ENCODE assay signal across 17 cellular contexts in the genomic region with DNA sequence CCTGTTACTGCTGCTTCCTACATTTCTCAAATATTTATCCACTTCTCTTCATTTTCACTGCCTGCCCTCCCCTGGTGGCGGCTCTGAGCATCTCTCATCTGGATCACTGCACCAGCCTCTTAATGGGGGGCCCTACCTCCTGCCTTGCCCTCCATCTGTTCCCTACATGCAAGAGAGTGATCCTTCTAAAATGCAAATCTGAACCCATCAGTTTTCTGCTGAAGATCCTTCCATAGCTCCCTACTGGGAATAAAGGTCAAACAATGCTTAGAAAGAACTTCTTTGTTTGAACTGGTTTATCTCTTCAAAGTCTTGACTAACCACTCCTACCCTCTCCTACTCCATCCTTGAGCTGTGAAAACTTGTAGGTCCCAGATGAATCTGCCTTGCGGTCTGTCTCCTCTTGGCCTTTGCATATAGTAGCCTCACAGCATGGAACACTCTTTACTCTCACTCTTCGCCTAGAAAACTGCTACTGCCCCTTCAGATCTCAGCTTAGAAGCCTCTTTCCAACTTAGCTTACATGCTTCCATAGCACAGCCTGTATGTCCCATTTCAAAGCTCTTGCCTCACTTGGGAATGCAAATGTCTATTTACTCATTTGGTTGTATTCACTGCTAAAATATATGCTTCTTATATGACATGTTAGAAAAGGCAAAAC.
DNase-seq lines count a peak whose midpoint lies in the region; ATAC-seq and TF ChIP-seq lines count a peak whose summit lies in the region.
"Had no signal": no experiment of that assay in that cellular context is flagged by ENCODE, and none has a peak within 500 bp of the region (broad histone marks: within the 10 kb centered on the region; RNA-seq: fewer than 3 reads in every experiment).

No MANE protein-coding gene starts in this region.

- DNase-seq in Calu3 = no peak
- no peak for DNase-seq in HCT116 (ENCODE audit: low read depth, low spot score)
- peak; percentile 29 for DNase-seq in WTC11 (ENCODE audit: low spot score)
- peak; percentile 20 for DNase-seq in iPS DF 6.9 (ENCODE audit: low read depth, low spot score)
- DNase-seq in ureter (ENCODE audit: low spot score) = no peak
- DNase-seq in islet precursor cell = no peak
- DNase-seq: activated CD4-positive, alpha-beta T cell treated with anti-CD3 and anti-CD28 coated beads for 4 hours; activated T-cell treated with anti-CD3 and anti-CD28 coated beads, Interleukin-2, amount 50 U/mL, for 4 hours; amygdala; cortex of kidney; DMS79; MM.1S; stimulated activated CD4-positive, alpha-beta T cell treated with anti-CD3 and anti-CD28 coated beads, Interleukin-2, amount 100 ng/mL, for 24 hours; T-helper 2 cell had no signal

- H3K9ac ChIP-seq in HCT116 (ENCODE audit: low read length) = no peak overlapping the region

- no peak overlapping the region for H3K27ac ChIP-seq in HCT116 (ENCODE audit: low read depth, low read length)
- no peak overlapping the region for H3K27ac ChIP-seq in iPS DF 6.9 (ENCODE audit: low read length)

- no peaks in the 10 kb centered on the region for H4K20me1 ChIP-seq in HCT116 (ENCODE audit: insufficient read depth)

- no peak for TF ChIP-seq RAD21 in HCT116 (IDR thresholded peaks at IDR 0.05; ENCODE audit: low read depth)

- H3K4me3 Mint-ChIP-seq in Calu3 (ENCODE audit: low read depth, unreplicated experiment) = no peak overlapping the region
- no peak overlapping the region for H3K4me3 Mint-ChIP-seq in WTC11
- H3K4me3 Mint-ChIP-seq: activated T-cell treated with anti-CD3 and anti-CD28 coated beads, Interleukin-2, amount 50 U/mL, for 4 hours; B cell had no signal

- H3K9me3 Mint-ChIP-seq in Calu3 (ENCODE audit: low read depth, unreplicated experiment) = peaks cover under 1% of the 10 kb centered on the region
- H3K9me3 Mint-ChIP-seq in WTC11 = peaks cover 16% of the 10 kb centered on the region
- H3K9me3 Mint-ChIP-seq: activated T-cell treated with anti-CD3 and anti-CD28 coated beads, Interleukin-2, amount 50 U/mL, for 4 hours had no signal

- H3K9me2 ChIP-seq in HCT116 (ENCODE audit: insufficient read depth) = no peaks in the 10 kb centered on the region

- RAD21 ChIA-PET in HCT116 (lab: Charles Lee; ENCODE audit: low non-redundant PET in 1 of 2, low total read pairs in 2 of 2, uncharacterized antibody in 2 of 2, unreplicated experiment in 2 of 2) = no interaction called here

- no peak overlapping the region for H2AFZ ChIP-seq in HCT116 (ENCODE audit: low read depth, low read length, poor library complexity, severe bottlenecking)

- H3K4me1 Mint-ChIP-seq in Calu3 (ENCODE audit: low read depth, unreplicated experiment) = peaks cover 85% of the 10 kb centered on the region
- H3K4me1 Mint-ChIP-seq in WTC11 = peaks cover 48% of the 10 kb centered on the region

- no peak overlapping the region for H3K4me2 ChIP-seq in HCT116 (ENCODE audit: low read length)

- no peaks in the 10 kb centered on the region for H3K9me3 ChIP-seq in HCT116 (ENCODE audit: control insufficient read depth in 1 of 2, insufficient read depth in 1 of 2, low read depth in 1 of 2, low read length in 2 of 2)
- H3K9me3 ChIP-seq in iPS DF 6.9 (ENCODE audit: control insufficient read depth, insufficient read depth, low read length) = no peaks in the 10 kb centered on the region

- ATAC-seq in HCT116 (peak; percentile 57), WTC11 (peak; percentile 85), GM18907 (IDR thresholded peaks at IDR 0.05; ENCODE audit: unreplicated experiment) (no peak), GM21786 (IDR thresholded peaks at IDR 0.05; ENCODE audit: unreplicated experiment) (no peak)
- ATAC-seq: activated T-cell treated with anti-CD3 and anti-CD28 coated beads, Interleukin-2, amount 50 U/mL, for 4 hours had no signal

- H3K36me3 Mint-ChIP-seq in Calu3 (ENCODE audit: insufficient read depth, unreplicated experiment) = peaks cover 17% of the 10 kb centered on the region
- peaks cover 11% of the 10 kb centered on the region for H3K36me3 Mint-ChIP-seq in WTC11

- TF ChIP-seq CTCF in Calu3 (IDR thresholded peaks at IDR 0.05; ENCODE audit: unreplicated experiment) = no peak
- TF ChIP-seq CTCF in HCT116 (IDR thresholded peaks at IDR 0.05 in 2 of 3, conservative IDR thresholded peaks at IDR 0.05 in 1 of 3; ENCODE audit: borderline replicate concordance in 1 of 3, insufficient read depth in 1 of 3, low read depth in 2 of 3, low read length in 2 of 3) = peak in 2 of 3 experiments; percentile 40 to 41; a peak in 3 of 6 replicates
- no peak for TF ChIP-seq CTCF in WTC11 (IDR thresholded peaks at IDR 0.05)

- H3K36me3 ChIP-seq in HCT116 (ENCODE audit: control insufficient read depth in 1 of 2, insufficient read depth in 2 of 2, low read length in 2 of 2) (no peaks in the 10 kb centered on the region), iPS DF 6.9 (ENCODE audit: control insufficient read depth, insufficient read depth, low read length) (no peaks in the 10 kb centered on the region)

- no peaks in the 10 kb centered on the region for H3K27me3 Mint-ChIP-seq in Calu3 (ENCODE audit: unreplicated experiment)
- no peaks in the 10 kb centered on the region; the same call in 1 of the 2 replicates for H3K27me3 Mint-ChIP-seq in WTC11 (ENCODE audit: low read depth)
- H3K27me3 Mint-ChIP-seq: B cell had no signal

- no CpG with 5 or more reads among the region's 3 CpGs for WGBS in iPS DF 6.9 (ENCODE audit: insufficient coverage, insufficient read length)

- no TSS peak for BruUV-seq in Calu3 (replicated peaks; lab: Mats Ljungman, UMichigan)
- BruUV-seq in HCT116 (replicated peaks; lab: Mats Ljungman, UMichigan) = no TSS peak

- no peaks in the 10 kb centered on the region for H3K27me3 ChIP-seq in HCT116 (ENCODE audit: insufficient read depth, low read length)
- H3K27me3 ChIP-seq in iPS DF 6.9 (ENCODE audit: control insufficient read depth, insufficient read depth, low read length) = no peaks in the 10 kb centered on the region

- CTCF ChIA-PET in Calu3 (lab: Charles Lee) = no interaction called here
- CTCF ChIA-PET in HCT116 (lab: Charles Lee) = no interaction called here
- CTCF ChIA-PET in WTC11 (lab: Charles Lee) = interaction anchor here (0.6 to 1.8 kb wide), 13 partner anchors 11 to 249 kb away, joined by 3 to 5 read pairs (median 3); no protein-coding TSS in a partner anchor

- H3K79me2 ChIP-seq in HCT116 (ENCODE audit: insufficient read depth, low read length) = no peaks in the 10 kb centered on the region

- intact Hi-C loops in Calu3 (cut with micrococcal nuclease; ENCODE audit: unreplicated experiment) = loop anchor here (5.0 kb wide), 1 partner anchor 229 kb away; no protein-coding TSS in a partner anchor
- intact Hi-C loops in HCT116 (cut with micrococcal nuclease) = no loop called here

- no peak overlapping the region for H3K4me3 ChIP-seq in HCT116 (replicated peaks in 1 of 2; ENCODE audit: low read depth in 1 of 2, low read length in 2 of 2)
- no peak overlapping the region for H3K4me3 ChIP-seq in iPS DF 6.9 (ENCODE audit: low read length)

- peaks cover 0 to 4% of the 10 kb centered on the region in 2 experiments; a peak in 1 of 4 replicates for H3K4me1 ChIP-seq in HCT116 (ENCODE audit: control insufficient read depth in 1 of 2, insufficient read depth in 2 of 2, low read length in 2 of 2)
- H3K4me1 ChIP-seq in iPS DF 6.9 (ENCODE audit: control insufficient read depth, insufficient read depth, low read length) = peaks cover 7% of the 10 kb centered on the region; the same call in 1 of the 2 replicates

- TF ChIP-seq POLR2A in HCT116 (IDR thresholded peaks at IDR 0.05; ENCODE audit: borderline replicate concordance, extremely low read depth, insufficient read depth, insufficient read length) = no peak

- POLR2A ChIA-PET in HCT116 (lab: Charles Lee) (no interaction called here), WTC11 (lab: Charles Lee) (no interaction called here)

- H3K27ac Mint-ChIP-seq in Calu3 (ENCODE audit: unreplicated experiment) (peak overlapping the region; percentile 89), WTC11 (peak overlapping the region; percentile 10; the same call in 1 of the 2 replicates)
- H3K27ac Mint-ChIP-seq: B cell had no signal

TF ChIP-seq in WTC11, 78 proteins besides CTCF, POLR2A, EP300 and RAD21 (continues in another document):
- no peak for TF ChIP-seq TEAD1 (CRISPR knock-in tag; IDR thresholded peaks at IDR 0.05)
- TF ChIP-seq NR3C1 (CRISPR knock-in tag; conservative IDR thresholded peaks at IDR 0.05; ENCODE audit: low read depth) = no peak
- no peak for TF ChIP-seq ELF4 (CRISPR knock-in tag; IDR thresholded peaks at IDR 0.05; ENCODE audit: low read depth)
- TF ChIP-seq ZNF423 (CRISPR knock-in tag; IDR thresholded peaks at IDR 0.05) = peak; percentile 65
- no peak for TF ChIP-seq MXD4 (CRISPR knock-in tag; IDR thresholded peaks at IDR 0.05; ENCODE audit: borderline replicate concordance)
- TF ChIP-seq NFATC4 (CRISPR knock-in tag; IDR thresholded peaks at IDR 0.05) = no peak
- TF ChIP-seq PRDM15 (CRISPR knock-in tag; IDR thresholded peaks at IDR 0.05) = no peak
- no peak for TF ChIP-seq JUN (CRISPR knock-in tag; IDR thresholded peaks at IDR 0.05)
- no peak for TF ChIP-seq ZBTB21 (CRISPR knock-in tag; IDR thresholded peaks at IDR 0.05; ENCODE audit: borderline replicate concordance)
- TF ChIP-seq OVOL2 (CRISPR knock-in tag; IDR thresholded peaks at IDR 0.05; ENCODE audit: borderline replicate concordance) = no peak
- TF ChIP-seq ZNF416 (CRISPR knock-in tag; IDR thresholded peaks at IDR 0.05) = no peak

Comparison
In these comparisons a context has a peak if more than half of its experiments do, and no peak if none do; other contexts are left out.
1. DNase-seq: peak in WTC11 (single experiment) and iPS DF 6.9 (single experiment); none in Calu3 (single experiment), HCT116 (single experiment), ureter (single experiment) and islet precursor cell (single experiment).
2. CTCF ChIP-seq: peak in HCT116 (2 of 3); none in Calu3 (single experiment) and WTC11 (single experiment).
3. ATAC-seq: peak in HCT116 (single experiment) and WTC11 (single experiment); none in GM18907 (single experiment) and GM21786 (single experiment).